Comparison of ENCODE assay signal across 26 cellular contexts in the genomic region with DNA sequence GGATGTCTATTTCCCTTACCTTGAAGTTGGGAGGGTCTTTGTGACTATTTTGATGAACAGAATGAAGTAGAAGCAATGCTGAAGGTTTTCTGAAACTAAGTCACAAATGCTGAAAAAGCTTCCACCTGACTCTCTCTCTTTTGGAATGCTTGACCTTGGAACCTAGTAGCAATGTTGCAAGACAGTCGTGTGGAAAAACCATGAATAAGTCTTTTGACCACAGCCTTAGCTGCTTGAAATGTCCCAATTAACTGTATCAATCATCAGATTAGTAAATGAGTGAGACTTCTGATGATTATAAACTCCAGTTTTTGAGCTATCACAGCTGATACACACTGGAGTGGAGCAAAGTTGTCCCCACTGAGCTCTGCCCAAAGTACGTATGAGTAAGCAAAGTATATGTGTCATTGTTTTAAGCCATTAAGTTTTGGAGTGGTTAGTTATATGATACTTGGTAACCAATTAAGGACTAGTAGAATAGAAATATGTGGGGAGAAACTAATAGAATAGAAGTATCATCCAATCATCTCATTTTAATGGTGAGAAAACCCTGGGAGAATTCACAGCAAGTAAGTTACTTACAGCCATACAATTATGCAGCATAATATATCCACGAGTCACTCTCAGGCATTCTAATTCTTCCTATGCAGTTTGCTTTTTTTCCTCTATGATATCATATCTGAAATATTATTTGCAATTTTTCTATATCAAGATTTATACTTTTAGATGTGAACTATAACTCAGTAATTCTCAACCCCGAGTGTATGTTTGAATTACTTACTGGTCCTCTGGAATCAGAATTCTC.
DNase-seq lines count a peak whose midpoint lies in the region; ATAC-seq and TF ChIP-seq lines count a peak whose summit lies in the region.
"Had no signal": no experiment of that assay in that cellular context is flagged by ENCODE, and none has a peak within 500 bp of the region (broad histone marks: within the 10 kb centered on the region; RNA-seq: fewer than 3 reads in every experiment).

No MANE protein-coding gene starts in this region.

- H3K27ac ChIP-seq in heart left ventricle, result no peak overlapping the region
- no peak overlapping the region for H3K27ac ChIP-seq in body of pancreas
- H3K27ac ChIP-seq: left lung, ovary, right lobe of liver, tibial nerve had no signal

- TF ChIP-seq POLR2A in heart left ventricle (IDR thresholded peaks at IDR 0.05) (no peak), body of pancreas (IDR thresholded peaks at IDR 0.05) (no peak)

- TF ChIP-seq CTCF in heart left ventricle (IDR thresholded peaks at IDR 0.05) (no peak), body of pancreas (IDR thresholded peaks at IDR 0.05) (no peak)

- H3K9me3 ChIP-seq in heart left ventricle, result no peaks in the 10 kb centered on the region
- H3K9me3 ChIP-seq in body of pancreas, result no peaks in the 10 kb centered on the region
- H3K9me3 ChIP-seq: left lung, ovary, right lobe of liver, tibial nerve had no signal

- no peak overlapping the region for H3K4me3 ChIP-seq in heart left ventricle
- no peak overlapping the region for H3K4me3 ChIP-seq in body of pancreas
- H3K4me3 ChIP-seq: left lung, ovary, right lobe of liver, tibial nerve had no signal

- intact Hi-C loops in left ventricle myocardium superior (cut with micrococcal nuclease), result no loop called here
- intact Hi-C loops in heart left ventricle (cut with DNase I), result no loop called here
- intact Hi-C loops in body of pancreas (cut with DNase I), result no loop called here

- H3K27me3 ChIP-seq in heart left ventricle (no peaks in the 10 kb centered on the region), body of pancreas (no peaks in the 10 kb centered on the region)
- H3K27me3 ChIP-seq: left lung, ovary, right lobe of liver, tibial nerve had no signal

- peaks cover 0 to 19% (median 3%) of the 10 kb centered on the region in 12 donors for H3K4me1 ChIP-seq in heart left ventricle
- no peaks in the 10 kb centered on the region for H3K4me1 ChIP-seq in body of pancreas
- H3K4me1 ChIP-seq: left lung, right lobe of liver had no signal

- H3K36me3 ChIP-seq in heart left ventricle (no peaks in the 10 kb centered on the region), body of pancreas (replicated peaks in 1 of 2; ENCODE audit: insufficient read depth in 1 of 2, low read depth in 2 of 2) (no peaks in the 10 kb centered on the region)
- H3K36me3 ChIP-seq: left lung, ovary, right lobe of liver, tibial nerve had no signal

- 71 to 80% (median 71%) methylated on average over 4 of the region's 4 CpGs for whole genome bisulfite sequencing in heart left ventricle, 4 donors
- 47 to 49% methylated on average over 4 of the region's 4 CpGs for WGBS in body of pancreas, 2 donors

- DNase-seq in left ventricle myocardium superior (no peak), heart left ventricle (no peak), astrocyte of the hippocampus (ENCODE audit: low read depth, low spot score) (peak; percentile 2), glomerular visceral epithelial cell (ENCODE audit: extremely low spot score) (peak; percentile 35), body of pancreas (no peak), SK-N-DZ (ENCODE audit: low spot score) (no peak)
- no peak for DNase-seq in activated T-cell treated with anti-CD3 and anti-CD28 coated beads, Interleukin-2, amount 50 U/mL, for 48 hours
- DNase-seq: activated CD4-positive, alpha-beta T cell treated with anti-CD3 and anti-CD28 coated beads for 4 hours; activated naive CD4-positive, alpha-beta T cell treated with Interleukin-2 at 50 U/mL for 16 hours; activated T-cell treated with anti-CD3 and anti-CD28 coated beads, Interleukin-2, amount 50 U/mL, for 72 hours; amniotic stem cell; caudate nucleus; CD8-positive, alpha-beta T cell; GDM1; GOT3; left lung; natural killer cell; NCI-H1048; NCI-H1694 treated with DMSO at 0.1 percent for 48 hours; NCI-H2171; NCI-H526; ovary; right lobe of liver; RPMI8226 had no signal

- ATAC-seq in left ventricle myocardium superior (peak; percentile 22), heart left ventricle (no peak), HG03175 (IDR thresholded peaks at IDR 0.05; ENCODE audit: unreplicated experiment) (no peak), body of pancreas (no peak)
- ATAC-seq: activated T-cell treated with anti-CD3 and anti-CD28 coated beads, Interleukin-2, amount 50 U/mL, for 72 hours; CD8-positive, alpha-beta T cell; left lung; natural killer cell; right lobe of liver had no signal

Comparison
In these comparisons a context has a peak if more than half of its experiments do, and no peak if none do; other contexts are left out.
1. DNase-seq: peak in astrocyte of the hippocampus (single experiment) and glomerular visceral epithelial cell (single experiment); none in left ventricle myocardium superior (single experiment), heart left ventricle (0 of 5), body of pancreas (0 of 4), SK-N-DZ (single experiment) and activated T-cell treated with anti-CD3 and anti-CD28 coated beads, Interleukin-2, amount 50 U/mL, for 48 hours (0 of 2).